In genomic region chr2:55772309-55772980, GRCh38 we compare ENCODE assay signal across 14 cellular contexts.
A peak's percentile ranks its signal among the peaks of the same experiment; 100 is the strongest.
DNase-seq lines count a peak whose midpoint lies in the region; ATAC-seq, FAIRE-seq and TF ChIP-seq lines count a peak whose summit lies in the region.
"Had no signal": no experiment of that assay in that cellular context is flagged by ENCODE, and none has a peak within 500 bp of the region (broad histone marks: within the 10 kb centered on the region; RNA-seq: fewer than 3 reads in every experiment).

No MANE protein-coding gene starts in this region.

- no peak overlapping the region for H3K9ac ChIP-seq in BLaER1 treated with 17β-estradiol and CSF1 and Interleukin-3, amounts not matched to agents 10 nM and 100 nM
- H3K9ac ChIP-seq in IMR-90 (ENCODE audit: low read depth, low read length) = peak overlapping the region; percentile 19; the same call in 1 of the 2 replicates
- H3K9ac ChIP-seq in endothelial cell of umbilical vein (replicated peaks; ENCODE audit: extremely low read depth, insufficient read depth, low read length) = no peak overlapping the region

- no peak overlapping the region for H3K14ac ChIP-seq in IMR-90 (replicated peaks; ENCODE audit: low read depth, low read length)

- H4K8ac ChIP-seq in IMR-90 (ENCODE audit: low read depth in 2 of 2, low read length in 2 of 2) = peak overlapping the region; percentile 10 to 15; a peak in 3 of 4 replicates

- in situ Hi-C loops in IMR-90 (cut with MboI; ENCODE audit: low sequenced_read_pairs) = no loop called here

- no peaks in the 10 kb centered on the region for H3K79me1 ChIP-seq in IMR-90 (ENCODE audit: low read depth in 1 of 2, low read length in 2 of 2)

- TF ChIP-seq POLR2A in IMR-90 (IDR thresholded peaks at IDR 0.05; ENCODE audit: low read depth, low read length) (no peak), endothelial cell of umbilical vein (IDR thresholded peaks at IDR 0.05; ENCODE audit: low read depth, low read length) (no peak)

- no peak for DNase-seq in IMR-90
- DNase-seq in endothelial cell of umbilical vein (ENCODE audit: low read depth, low spot score) = peak; percentile 74
- no peak for DNase-seq in osteoblast (ENCODE audit: insufficient read length, low spot score, missing footprints)
- no peak for DNase-seq in WTC11 (ENCODE audit: low spot score)
- no peak for DNase-seq in NCI-H2227 (lab: John Stamatoyannopoulos, UW; ENCODE audit: unreplicated experiment)
- no peak for DNase-seq in NCI-H1694 (lab: John Stamatoyannopoulos, UW)
- DNase-seq: CD4-positive, alpha-beta memory T cell; DMS 273 treated with DMSO at 0.1 percent for 48 hours; NCI-H1436 treated with DMSO at 0.1 percent for 48 hours; NCI-H2107 had no signal

- H2AK5ac ChIP-seq in IMR-90 (ENCODE audit: low read depth, low read length) = peak overlapping the region; percentile 69; the same call in 1 of the 2 replicates

- H3K4me3 Mint-ChIP-seq in WTC11 = no peak overlapping the region
- H3K4me3 Mint-ChIP-seq: CD4-positive, alpha-beta memory T cell had no signal

- H3K9me1 ChIP-seq in IMR-90 (ENCODE audit: insufficient read depth, low read length) = no peaks in the 10 kb centered on the region
- H3K9me1 ChIP-seq in endothelial cell of umbilical vein (replicated peaks; ENCODE audit: control insufficient read depth, extremely low read depth, insufficient read depth, low read length) = no peaks in the 10 kb centered on the region

- intact Hi-C loops in IMR-90 (cut with micrococcal nuclease) = loop anchor here (5.0 kb wide), 1 partner anchor 360 kb away; no protein-coding TSS in a partner anchor
- intact Hi-C loops in endothelial cell of umbilical vein (cut with micrococcal nuclease) = loop anchor here (1.0 kb wide), 1 partner anchor 54 kb away; no protein-coding TSS in a partner anchor

- WGBS in IMR-90 (ENCODE audit: extremely low coverage in 2 of 2, insufficient read length in 1 of 2), 2 experiments = no CpG with 5 or more reads among the region's 6 CpGs

- TF ChIP-seq RAD21 in IMR-90 (IDR thresholded peaks at IDR 0.05; ENCODE audit: low read length) = no peak

- peak overlapping the region; percentile 39; the same call in 1 of the 2 replicates for H2BK120ac ChIP-seq in IMR-90 (ENCODE audit: low read depth, low read length)

- no peak overlapping the region for H2AK9ac ChIP-seq in IMR-90 (replicated peaks; ENCODE audit: low read depth, low read length, poor library complexity)

- H3K27ac ChIP-seq in BLaER1 treated with 17β-estradiol and CSF1 and Interleukin-3, amounts not matched to agents 10 nM and 100 nM = peak overlapping the region in 1 of 11 experiments; percentile 22; a peak in 1 of 22 replicates
- H3K27ac ChIP-seq in IMR-90 (ENCODE audit: insufficient read depth, low read length) = no peak overlapping the region
- peak overlapping the region; percentile 52 for H3K27ac ChIP-seq in endothelial cell of umbilical vein (ENCODE audit: insufficient read depth, low read depth, low read length)
- peak overlapping the region; percentile 29 for H3K27ac ChIP-seq in osteoblast (ENCODE audit: low read depth, low read length)

- peaks cover 0 to 27% (median 8%) of the 10 kb centered on the region in 11 experiments; a peak in 12 of 22 replicates for H3K9me3 ChIP-seq in BLaER1 treated with 17β-estradiol and CSF1 and Interleukin-3, amounts not matched to agents 10 nM and 100 nM (replicated peaks in 1 of 11)
- H3K9me3 ChIP-seq in IMR-90 (ENCODE audit: control insufficient read depth, insufficient read depth, low read length) = peaks cover under 1% of the 10 kb centered on the region; the same call in 1 of the 2 replicates
- H3K9me3 ChIP-seq in endothelial cell of umbilical vein (replicated peaks; ENCODE audit: control insufficient read depth, insufficient read depth, low read length) = no peaks in the 10 kb centered on the region
- no peaks in the 10 kb centered on the region for H3K9me3 ChIP-seq in osteoblast (ENCODE audit: low read depth, low read length)

- H3K79me2 ChIP-seq in endothelial cell of umbilical vein (ENCODE audit: control insufficient read depth, insufficient read depth, low read length) (no peaks in the 10 kb centered on the region), osteoblast (ENCODE audit: insufficient read depth, low read length) (no peaks in the 10 kb centered on the region)

- peak overlapping the region; percentile 1; the same call in 2 of the 3 replicates for H2BK15ac ChIP-seq in IMR-90 (ENCODE audit: low read depth, low read length)

- dilution Hi-C loops in IMR-90 (cut with HindIII; ENCODE audit: low sequenced_read_pairs, unreplicated experiment) (no loop called here), endothelial cell of umbilical vein (cut with MboI; ENCODE audit: extremely low pct_ligation_motif_present, low sequenced_read_pairs) (no loop called here)

- peak overlapping the region; percentile 26 for H4K91ac ChIP-seq in IMR-90 (ENCODE audit: insufficient read depth, low read depth, low read length)

- H3K4me1 Mint-ChIP-seq in WTC11 = no peaks in the 10 kb centered on the region
- H3K4me1 Mint-ChIP-seq: CD4-positive, alpha-beta memory T cell had no signal

- no peak overlapping the region for H3K56ac ChIP-seq in IMR-90 (ENCODE audit: extremely low read depth, insufficient read depth, low read length)

- H3K9me3 Mint-ChIP-seq in WTC11 = peaks cover 9% of the 10 kb centered on the region

- FAIRE-seq in endothelial cell of umbilical vein (lab: Jason Lieb, UNC) = no peak
- FAIRE-seq: HTR-8/SVneo had no signal

- no peak overlapping the region for H2BK5ac ChIP-seq in IMR-90 (ENCODE audit: low read depth, low read length, poor library complexity, severe bottlenecking)

- H3K27ac Mint-ChIP-seq in WTC11 = no peak overlapping the region
- H3K27ac Mint-ChIP-seq: CD4-positive, alpha-beta memory T cell had no signal

- H3K36me3 Mint-ChIP-seq in WTC11 = peaks cover 8% of the 10 kb centered on the region
- H3K36me3 Mint-ChIP-seq: CD4-positive, alpha-beta memory T cell had no signal

- no peaks in the 10 kb centered on the region for H3K27me3 ChIP-seq in BLaER1 treated with 17β-estradiol and CSF1 and Interleukin-3, amounts not matched to agents 10 nM and 100 nM
- H3K27me3 ChIP-seq in IMR-90 (ENCODE audit: control insufficient read depth, insufficient read depth, low read length) (no peaks in the 10 kb centered on the region), endothelial cell of umbilical vein (ENCODE audit: control insufficient read depth in 2 of 2, insufficient read depth in 2 of 2, low read length in 2 of 2) (no peaks in the 10 kb centered on the region), osteoblast (ENCODE audit: insufficient read depth, low read length) (no peaks in the 10 kb centered on the region)

- H3K27me3 Mint-ChIP-seq in WTC11 (ENCODE audit: low read depth) = no peaks in the 10 kb centered on the region; the same call in 1 of the 2 replicates

- POLR2A ChIA-PET in IMR-90 (lab: Charles Lee; ENCODE audit: unreplicated experiment) (no interaction called here), endothelial cell of umbilical vein (lab: Charles Lee) (interaction anchor here (1.2 to 1.4 kb wide), 2 partner anchors 83 to 87 kb away, joined by 3 to 4 read pairs; no protein-coding TSS in a partner anchor), WTC11 (lab: Charles Lee) (interaction anchor here (1.0 kb wide), 1 partner anchor 32 kb away, joined by 3 read pairs; no protein-coding TSS in a partner anchor)

- TF ChIP-seq CTCF in IMR-90 (conservative IDR thresholded peaks at IDR 0.05; ENCODE audit: low read depth, low read length) (no peak), endothelial cell of umbilical vein (IDR thresholded peaks at IDR 0.05; ENCODE audit: extremely low read depth in 1 of 2, insufficient read depth in 1 of 2, low read depth in 1 of 2, low read length in 2 of 2) (no peak), osteoblast (IDR thresholded peaks at IDR 0.05; ENCODE audit: extremely low read depth, low read depth, low read length) (no peak), WTC11 (IDR thresholded peaks at IDR 0.05) (no peak)

- H2AFZ ChIP-seq in IMR-90 (replicated peaks; ENCODE audit: low read length, poor library complexity) (no peak overlapping the region), endothelial cell of umbilical vein (ENCODE audit: low read depth, low read length) (peak overlapping the region; percentile 72), osteoblast (ENCODE audit: low read length) (peak overlapping the region; percentile 54)

- peak overlapping the region; percentile 93; the same call in 1 of the 2 replicates for H4K5ac ChIP-seq in IMR-90 (ENCODE audit: low read depth, low read length)

- CTCF ChIA-PET in IMR-90 (lab: Yijun Ruan, JAX) (interaction anchor here (0.6 to 1.7 kb wide), 11 partner anchors 8 to 242 kb away, joined by 3 to 16 read pairs (median 5); no protein-coding TSS in a partner anchor), endothelial cell of umbilical vein (lab: Charles Lee) (interaction anchor here (0.6 to 3.2 kb wide), 50 partner anchors 8 to 411 kb away, joined by 3 to 55 read pairs (median 5); partner anchors contain the start of genes CCDC85A and EFEMP1), WTC11 (lab: Charles Lee) (interaction anchor here (0.6 to 2.4 kb wide), 16 partner anchors 10 to 358 kb away, joined by 3 to 47 read pairs (median 4); partner anchors contain the start of gene EFEMP1)

- H3K4me2 ChIP-seq in BLaER1 treated with 17β-estradiol and CSF1 and Interleukin-3, amounts not matched to agents 10 nM and 100 nM = peak overlapping the region in 8 of 11 experiments; percentile 8 to 37 (median 16); a peak in 9 of 22 replicates
- no peak overlapping the region for H3K4me2 ChIP-seq in IMR-90 (ENCODE audit: low read depth, low read length)
- peak overlapping the region; percentile 61 for H3K4me2 ChIP-seq in endothelial cell of umbilical vein (ENCODE audit: insufficient read depth, low read length)
- H3K4me2 ChIP-seq in osteoblast (ENCODE audit: insufficient read depth, low read length) = no peak overlapping the region

- peak overlapping the region; percentile 42; the same call in 1 of the 2 replicates for H3K4ac ChIP-seq in IMR-90 (ENCODE audit: low read depth, low read length)

- peak overlapping the region; percentile 93; the same call in 1 of the 2 replicates for H3K18ac ChIP-seq in IMR-90 (ENCODE audit: low read depth, low read length)

- no TSS peak for BruUV-seq in IMR-90 (replicated peaks; lab: Mats Ljungman, UMichigan)
- no TSS peak for BruUV-seq in endothelial cell of umbilical vein (replicated peaks; lab: Mats Ljungman, UMichigan)

- H3K4me1 ChIP-seq in BLaER1 treated with 17β-estradiol and CSF1 and Interleukin-3, amounts not matched to agents 10 nM and 100 nM = peaks cover 0 to 35% (median 14%) of the 10 kb centered on the region in 10 experiments; a peak in 16 of 20 replicates
- H3K4me1 ChIP-seq in IMR-90 (ENCODE audit: control insufficient read depth, insufficient read depth, low read length) = peaks cover 5% of the 10 kb centered on the region
- peaks cover 14% of the 10 kb centered on the region for H3K4me1 ChIP-seq in endothelial cell of umbilical vein (ENCODE audit: control insufficient read depth, extremely low read depth, insufficient read depth, low read length)
- peaks cover 3% of the 10 kb centered on the region for H3K4me1 ChIP-seq in osteoblast (ENCODE audit: insufficient read depth, low read length)
- H3K4me1 ChIP-seq: HAP-1 had no signal

- ATAC-seq in IMR-90 (ENCODE audit: low read depth) (no peak), GM18870 (IDR thresholded peaks at IDR 0.05; ENCODE audit: unreplicated experiment) (no peak), WTC11 (no peak)

- no peaks in the 10 kb centered on the region for H4K20me1 ChIP-seq in BLaER1 treated with 17β-estradiol and CSF1 and Interleukin-3, amounts not matched to agents 10 nM and 100 nM
- H4K20me1 ChIP-seq in IMR-90 (ENCODE audit: insufficient read depth, low read length) (no peaks in the 10 kb centered on the region), endothelial cell of umbilical vein (replicated peaks; ENCODE audit: control insufficient read depth, extremely low read depth, insufficient read depth, low read length) (no peaks in the 10 kb centered on the region), osteoblast (ENCODE audit: insufficient read depth, low read length) (no peaks in the 10 kb centered on the region)

- no peak overlapping the region for H3K4me3 ChIP-seq in BLaER1 treated with 17β-estradiol and CSF1 and Interleukin-3, amounts not matched to agents 10 nM and 100 nM
- H3K4me3 ChIP-seq in IMR-90 (ENCODE audit: insufficient read depth, low read depth, low read length) = no peak overlapping the region
- H3K4me3 ChIP-seq in endothelial cell of umbilical vein (replicated peaks in 1 of 3; ENCODE audit: insufficient read depth in 1 of 3, low read depth in 1 of 3, low read length in 3 of 3) = no peak overlapping the region
- no peak overlapping the region for H3K4me3 ChIP-seq in osteoblast (ENCODE audit: insufficient read depth, low read length)
- H3K4me3 ChIP-seq: HAP-1 had no signal

- H3K36me3 ChIP-seq in BLaER1 treated with 17β-estradiol and CSF1 and Interleukin-3, amounts not matched to agents 10 nM and 100 nM = no peaks in the 10 kb centered on the region
- no peaks in the 10 kb centered on the region for H3K36me3 ChIP-seq in IMR-90 (ENCODE audit: control insufficient read depth, insufficient read depth, low read length)
- H3K36me3 ChIP-seq in endothelial cell of umbilical vein (ENCODE audit: control insufficient read depth in 2 of 2, extremely low read depth in 1 of 2, insufficient read depth in 2 of 2, low read length in 2 of 2) = no peaks in the 10 kb centered on the region
- no peaks in the 10 kb centered on the region for H3K36me3 ChIP-seq in osteoblast (ENCODE audit: insufficient read depth, low read length)
- H3K36me3 ChIP-seq: HAP-1 had no signal

- H3K23ac ChIP-seq in IMR-90 (ENCODE audit: low read depth, low read length) = no peak overlapping the region

- H2BK20ac ChIP-seq in IMR-90 (ENCODE audit: low read depth, low read length) = peak overlapping the region; percentile 64; the same call in 1 of the 2 replicates

Comparison
In these comparisons a context has a peak if more than half of its experiments do, and no peak if none do; other contexts are left out.
1. H3K4me2 ChIP-seq: peak in BLaER1 treated with 17β-estradiol and CSF1 and Interleukin-3, amounts not matched to agents 10 nM and 100 nM (8 of 11) and endothelial cell of umbilical vein (single experiment); none in IMR-90 (single experiment) and osteoblast (single experiment).